23 cellular contexts compared by ENCODE assay signal in genomic region chr10:44971419-44971818, GRCh38. TPM values are rescaled to one million over a fixed set of nuclear protein-coding genes. Genes with fewer than 3 reads are reported as not detected.
DNase-seq lines count a peak whose midpoint lies in the region; ATAC-seq lines count a peak whose summit lies in the region.
"Had no signal": no experiment of that assay in that cellular context is flagged by ENCODE, and none has a peak within 500 bp of the region (broad histone marks: within the 10 kb centered on the region; RNA-seq: fewer than 3 reads in every experiment).

No MANE protein-coding gene starts in this region.

- DNase-seq in CD1c-positive myeloid dendritic cell (ENCODE audit: extremely low spot score) (peak; percentile 45), SKM-1 treated with dmso at 0.1 percent for 144 hours (lab: John Stamatoyannopoulos, UW; ENCODE audit: unreplicated experiment) (peak; percentile 18), neuronal stem cell (ENCODE audit: low spot score) (no peak)
- DNase-seq in activated CD8-positive, alpha-beta T cell treated with anti-CD3 and anti-CD28 coated beads, Interleukin-2, amount 10 ng/mL, durations not matched to agents 7 days and 5 days: no peak
- DNase-seq: BE2C; Caco-2; CD4-positive, alpha-beta memory T cell; DMS 273 treated with DMSO at 0.1 percent for 48 hours; DMS79 treated with DMSO at 0.1 percent for 48 hours; HCEC 1CT; Karpas-422; NCI-H1694; NCI-H2081; NCI-H2171 treated with DMSO at 0.1 percent for 48 hours; NCI-H524 treated with DMSO at 0.1 percent for 48 hours; NCI-H82 had no signal

- H2AK5ac ChIP-seq in neuronal stem cell (ENCODE audit: low read depth, low read length): no peak overlapping the region

- H3K27ac ChIP-seq in neuronal stem cell (replicated peaks; ENCODE audit: low read length) (no peak overlapping the region), subcutaneous abdominal adipose tissue (ENCODE audit: low read depth, low read length) (peak overlapping the region; percentile 93)

- H2AFZ ChIP-seq in neuronal stem cell (ENCODE audit: low read length): no peak overlapping the region
- H2AFZ ChIP-seq: GM23338 had no signal

- no peak overlapping the region for H3K4me2 ChIP-seq in neuronal stem cell (ENCODE audit: insufficient read depth, low read length, poor library complexity, severe bottlenecking)
- H3K4me2 ChIP-seq: GM23338 had no signal

- no peak overlapping the region for H2BK15ac ChIP-seq in neuronal stem cell (ENCODE audit: low read length)

- POLR2A ChIA-PET in activated CD8-positive, alpha-beta T cell treated with anti-CD3 and anti-CD28 coated beads, Interleukin-2, amount 10 ng/mL, durations not matched to agents 7 days and 5 days (lab: Charles Lee): no interaction called here

- no peak overlapping the region for H2BK120ac ChIP-seq in neuronal stem cell (ENCODE audit: low read depth, low read length)

- H3K14ac ChIP-seq in neuronal stem cell (ENCODE audit: low read length): no peak overlapping the region

- H3K4me1 ChIP-seq in neuronal stem cell (ENCODE audit: control insufficient read depth in 2 of 2, insufficient read depth in 1 of 2, low read depth in 1 of 2, low read length in 2 of 2) (peaks cover 8 to 20% of the 10 kb centered on the region in 2 donors), subcutaneous abdominal adipose tissue (ENCODE audit: control insufficient read depth in 5 of 5, insufficient read depth in 5 of 5, low read length in 5 of 5) (peaks cover 25 to 78% (median 71%) of the 10 kb centered on the region in 5 donors)

- H3K27me3 Mint-ChIP-seq in activated CD8-positive, alpha-beta T cell treated with anti-CD3 and anti-CD28 coated beads, Interleukin-2, amount 10 ng/mL, durations not matched to agents 7 days and 5 days (ENCODE audit: low read depth): no peaks in the 10 kb centered on the region
- H3K27me3 Mint-ChIP-seq: CD4-positive, alpha-beta memory T cell; IgD-negative memory B cell had no signal

- H2BK12ac ChIP-seq in neuronal stem cell (ENCODE audit: low read length): no peak overlapping the region

- H3K18ac ChIP-seq in neuronal stem cell (ENCODE audit: low read length): peak overlapping the region; percentile 24

- WGBS in neuronal stem cell (ENCODE audit: extremely low coverage in 2 of 2, insufficient read length in 2 of 2, insufficient replicate concordance in 1 of 2), 2 donors: no CpG with 5 or more reads among the region's 11 CpGs

- H3K4me3 ChIP-seq in neuronal stem cell (ENCODE audit: low read length in 2 of 2): no peak overlapping the region
- no peak overlapping the region for H3K4me3 ChIP-seq in subcutaneous abdominal adipose tissue (ENCODE audit: low read depth in 1 of 5, low read length in 5 of 5)
- H3K4me3 ChIP-seq: GM12878, GM23338 had no signal

- H3K4me1 Mint-ChIP-seq in activated CD8-positive, alpha-beta T cell treated with anti-CD3 and anti-CD28 coated beads, Interleukin-2, amount 10 ng/mL, durations not matched to agents 7 days and 5 days (ENCODE audit: low read depth): peaks cover 48% of the 10 kb centered on the region

- CTCF ChIA-PET in activated CD8-positive, alpha-beta T cell treated with anti-CD3 and anti-CD28 coated beads, Interleukin-2, amount 10 ng/mL, durations not matched to agents 7 days and 5 days (lab: Charles Lee): no interaction called here

- no peak overlapping the region for H3K4ac ChIP-seq in neuronal stem cell (ENCODE audit: low read length)

- H4K8ac ChIP-seq in neuronal stem cell (ENCODE audit: low read depth, low read length): no peak overlapping the region

- H3K9me3 ChIP-seq in neuronal stem cell (replicated peaks in 1 of 2; ENCODE audit: control insufficient read depth in 2 of 2, insufficient read depth in 1 of 2, low read depth in 1 of 2, low read length in 2 of 2): no peaks in the 10 kb centered on the region
- H3K9me3 ChIP-seq in subcutaneous abdominal adipose tissue (ENCODE audit: control insufficient read depth in 5 of 5, low read length in 5 of 5): peaks cover 0 to 2% (median 0%) of the 10 kb centered on the region in 5 donors
- H3K9me3 ChIP-seq: BE2C, Caco-2 had no signal

- H3K23ac ChIP-seq in neuronal stem cell (ENCODE audit: low read depth, low read length, poor library complexity): no peak overlapping the region

- H2BK5ac ChIP-seq in neuronal stem cell (ENCODE audit: low read length): no peak overlapping the region

- H3K4me3 Mint-ChIP-seq in activated CD8-positive, alpha-beta T cell treated with anti-CD3 and anti-CD28 coated beads, Interleukin-2, amount 10 ng/mL, durations not matched to agents 7 days and 5 days: no peak overlapping the region
- H3K4me3 Mint-ChIP-seq: GM23338 had no signal

- H3K9ac ChIP-seq in neuronal stem cell (ENCODE audit: low read depth, low read length, poor library complexity) (peak overlapping the region; percentile 47), subcutaneous abdominal adipose tissue (ENCODE audit: low read length in 5 of 5) (no peak overlapping the region)

- peaks cover 5% of the 10 kb centered on the region for H3K79me1 ChIP-seq in neuronal stem cell (ENCODE audit: low read depth, low read length)

- H3K27ac Mint-ChIP-seq in activated CD8-positive, alpha-beta T cell treated with anti-CD3 and anti-CD28 coated beads, Interleukin-2, amount 10 ng/mL, durations not matched to agents 7 days and 5 days: no peak overlapping the region
- H3K27ac Mint-ChIP-seq: CD4-positive, alpha-beta memory T cell; GM23338; IgD-negative memory B cell had no signal

- H3K36me3 ChIP-seq in neuronal stem cell (replicated peaks in 1 of 2; ENCODE audit: control insufficient read depth in 2 of 2, insufficient read depth in 2 of 2, low read length in 2 of 2) (no peaks in the 10 kb centered on the region), subcutaneous abdominal adipose tissue (ENCODE audit: control insufficient read depth in 5 of 5, insufficient read depth in 5 of 5, low read length in 5 of 5) (peaks cover 0 to 46% (median 28%) of the 10 kb centered on the region in 5 donors)
- H3K36me3 ChIP-seq: BE2C had no signal

- no peaks in the 10 kb centered on the region for H3K36me3 Mint-ChIP-seq in activated CD8-positive, alpha-beta T cell treated with anti-CD3 and anti-CD28 coated beads, Interleukin-2, amount 10 ng/mL, durations not matched to agents 7 days and 5 days (ENCODE audit: low read depth)
- H3K36me3 Mint-ChIP-seq: CD4-positive, alpha-beta memory T cell; IgD-negative memory B cell had no signal

- no peaks in the 10 kb centered on the region for H3K9me3 Mint-ChIP-seq in activated CD8-positive, alpha-beta T cell treated with anti-CD3 and anti-CD28 coated beads, Interleukin-2, amount 10 ng/mL, durations not matched to agents 7 days and 5 days (ENCODE audit: insufficient read depth)
- H3K9me3 Mint-ChIP-seq: CD4-positive, alpha-beta memory T cell; GM23338; IgD-negative memory B cell had no signal

- H4K91ac ChIP-seq in neuronal stem cell (ENCODE audit: low read depth, low read length, poor library complexity): no peak overlapping the region

- H3K27me3 ChIP-seq in neuronal stem cell (ENCODE audit: control insufficient read depth in 3 of 3, insufficient read depth in 3 of 3, low read depth in 1 of 3, low read length in 3 of 3): no peaks in the 10 kb centered on the region
- no peaks in the 10 kb centered on the region for H3K27me3 ChIP-seq in subcutaneous abdominal adipose tissue (ENCODE audit: control insufficient read depth in 5 of 5, insufficient read depth in 4 of 5, low read length in 5 of 5)
- H3K27me3 ChIP-seq: BE2C had no signal

- ATAC-seq in GM18858 (IDR thresholded peaks at IDR 0.05; ENCODE audit: unreplicated experiment) (no peak), HG03442 (IDR thresholded peaks at IDR 0.05; ENCODE audit: unreplicated experiment) (no peak)
- no peak for ATAC-seq in activated CD8-positive, alpha-beta T cell treated with anti-CD3 and anti-CD28 coated beads, Interleukin-2, amount 10 ng/mL, durations not matched to agents 7 days and 5 days
- ATAC-seq: GM12878, GM23338, Panc1 had no signal

RNA-seq across cellular contexts. Expression of gene DEPP1, which starts 7.2 kb away (rescaled TPM):
- polyA plus RNA-seq in neuronal stem cell (2013, experiment 1 of 2): 0.22 TPM
- 0.26 TPM for polyA plus RNA-seq in neuronal stem cell (2013, experiment 2 of 2)
- total RNA-seq in activated CD8-positive, alpha-beta T cell treated with anti-CD3 and anti-CD28 coated beads, Interleukin-2, amount 10 ng/mL, durations not matched to agents 7 days and 5 days: not detected
- total RNA-seq: CD4-positive, alpha-beta memory T cell had no signal
- polyA plus RNA-seq: CD4-positive, alpha-beta memory T cell; IgD-negative memory B cell had no signal

RNA-seq across cellular contexts. Expression of gene RASSF4, which starts 11.8 kb away (rescaled TPM):
- polyA plus RNA-seq in neuronal stem cell (2013, experiment 1 of 2): 13.0 TPM
- 13.1 TPM for polyA plus RNA-seq in neuronal stem cell (2013, experiment 2 of 2)
- total RNA-seq in activated CD8-positive, alpha-beta T cell treated with anti-CD3 and anti-CD28 coated beads, Interleukin-2, amount 10 ng/mL, durations not matched to agents 7 days and 5 days: 1 to 10 TPM in 1 of 2 experiments, under 1 TPM in 1; 0.76 to 1.6 TPM

RNA-seq across cellular contexts. Expression of gene ZNF22, which starts 29.3 kb away (rescaled TPM):
- polyA plus RNA-seq in neuronal stem cell (2013, experiment 1 of 2): 65.4 TPM
- polyA plus RNA-seq in neuronal stem cell (2013, experiment 2 of 2): 66.3 TPM
- 10 to 100 TPM; 44.6 to 45.2 TPM for total RNA-seq in activated CD8-positive, alpha-beta T cell treated with anti-CD3 and anti-CD28 coated beads, Interleukin-2, amount 10 ng/mL, durations not matched to agents 7 days and 5 days

Comparison
In these comparisons a context has a peak if more than half of its experiments do, and no peak if none do; other contexts are left out.
1. DNase-seq: peak in CD1c-positive myeloid dendritic cell (single experiment) and SKM-1 treated with dmso at 0.1 percent for 144 hours (single experiment); none in neuronal stem cell (single experiment) and activated CD8-positive, alpha-beta T cell treated with anti-CD3 and anti-CD28 coated beads, Interleukin-2, amount 10 ng/mL, durations not matched to agents 7 days and 5 days (single experiment).